In genomic region chr4:6894086-6894478, GRCh38 we compare ENCODE assay signal across 19 cellular contexts. TPM values are rescaled to one million over a fixed set of nuclear protein-coding genes. Genes with fewer than 3 reads are reported as not detected.
DNase-seq lines count a peak whose midpoint lies in the region; ATAC-seq and TF ChIP-seq lines count a peak whose summit lies in the region.
"Had no signal": no experiment of that assay in that cellular context is flagged by ENCODE, and none has a peak within 500 bp of the region (broad histone marks: within the 10 kb centered on the region; RNA-seq: fewer than 3 reads in every experiment).

No MANE protein-coding gene starts in this region.

- POLR2A ChIA-PET in activated CD4-positive, alpha-beta memory T cell treated with anti-CD3 and anti-CD28 coated beads, Interleukin-2, amount 10 ng/mL, durations not matched to agents 7 days and 5 days (lab: Charles Lee) = interaction anchor here (2.2 to 3.1 kb wide), 2 partner anchors 11 to 15 kb away, joined by 17 to 28 read pairs; partner anchors contain the start of gene TBC1D14
- POLR2A ChIA-PET in activated CD4-positive, alpha-beta memory T cell treated with anti-CD3 and anti-CD28 coated beads for 36 hours (lab: Charles Lee) = interaction anchor here (1.0 kb wide), 1 partner anchor 15 kb away, joined by 3 read pairs; the partner anchor contains the start of gene TBC1D14
- POLR2A ChIA-PET in PC-9 (lab: Charles Lee; ENCODE audit: unreplicated experiment) = no interaction called here

- peaks cover 55% of the 10 kb centered on the region for H3K4me1 Mint-ChIP-seq in activated CD4-positive, alpha-beta memory T cell treated with anti-CD3 and anti-CD28 coated beads, Interleukin-2, amount 10 ng/mL, durations not matched to agents 7 days and 5 days
- peaks cover 30% of the 10 kb centered on the region for H3K4me1 Mint-ChIP-seq in activated CD4-positive, alpha-beta memory T cell treated with anti-CD3 and anti-CD28 coated beads for 36 hours (ENCODE audit: low read depth)
- peaks cover 25% of the 10 kb centered on the region for H3K4me1 Mint-ChIP-seq in HFFc6 (ENCODE audit: low read depth)
- H3K4me1 Mint-ChIP-seq in immature natural killer cell = peaks cover 54 to 56% of the 10 kb centered on the region in 2 donors
- H3K4me1 Mint-ChIP-seq: endodermal cell had no signal

- peaks cover 11% of the 10 kb centered on the region for H3K9me3 Mint-ChIP-seq in activated CD4-positive, alpha-beta memory T cell treated with anti-CD3 and anti-CD28 coated beads, Interleukin-2, amount 10 ng/mL, durations not matched to agents 7 days and 5 days
- H3K9me3 Mint-ChIP-seq in activated CD4-positive, alpha-beta memory T cell treated with anti-CD3 and anti-CD28 coated beads for 36 hours = peaks cover 16% of the 10 kb centered on the region
- H3K9me3 Mint-ChIP-seq in HFFc6 (peaks cover 7% of the 10 kb centered on the region; the same call in 1 of the 2 replicates), immature natural killer cell (peaks cover 0 to 2% (median 0%) of the 10 kb centered on the region in 6 donors)

- CTCF ChIA-PET in activated CD4-positive, alpha-beta memory T cell treated with anti-CD3 and anti-CD28 coated beads, Interleukin-2, amount 10 ng/mL, durations not matched to agents 7 days and 5 days (lab: Charles Lee) = interaction anchor here (3.0 kb wide), 1 partner anchor 20 kb away, joined by 13 read pairs; no protein-coding TSS in a partner anchor
- CTCF ChIA-PET in activated CD4-positive, alpha-beta memory T cell treated with anti-CD3 and anti-CD28 coated beads for 36 hours (lab: Charles Lee) = interaction anchor here (1.9 to 4.5 kb wide), 2 partner anchors 15 to 20 kb away, joined by 4 to 30 read pairs; partner anchors contain the start of gene TBC1D14
- CTCF ChIA-PET in PC-9 (lab: Charles Lee) = interaction anchor here (0.6 kb wide), 1 partner anchor 149 kb away, joined by 3 read pairs; a partner anchor contains a TSS

- 98% methylated on average over 3 of the region's 3 CpGs for WGBS in smooth muscle cell (ENCODE audit: low lambda C conversion rate)

- DNase-seq in activated CD4-positive, alpha-beta memory T cell treated with anti-CD3 and anti-CD28 coated beads, Interleukin-2, amount 10 ng/mL, durations not matched to agents 7 days and 5 days = no peak
- DNase-seq in activated CD4-positive, alpha-beta memory T cell treated with anti-CD3 and anti-CD28 coated beads for 36 hours = no peak
- DNase-seq in HFFc6 (no peak), immature natural killer cell (no peak), smooth muscle cell (lab: John Stamatoyannopoulos, UW; ENCODE audit: unreplicated experiment) (no peak), DMS153 treated with DMSO at 0.1 percent for 48 hours (lab: John Stamatoyannopoulos, UW; ENCODE audit: unreplicated experiment) (no peak), PC-9 (no peak)
- DNase-seq: activated CD4-positive, CD25-positive, alpha-beta regulatory T cell; activated CD8-positive, alpha-beta T cell treated with anti-CD3 and anti-CD28 coated beads, Interleukin-2, amount 10 ng/mL, durations not matched to agents 7 days and 5 days; activated T-cell treated with anti-CD3 and anti-CD28 coated beads, Interleukin-2, amount 50 U/mL, for 72 hours; BE2C; DMS 273 treated with DMSO at 0.1 percent for 48 hours; endodermal cell; NCI-H1105; NCI-H2107; T1000; trophoblast cell had no signal

- no peak overlapping the region for H3K4me3 Mint-ChIP-seq in activated CD4-positive, alpha-beta memory T cell treated with anti-CD3 and anti-CD28 coated beads, Interleukin-2, amount 10 ng/mL, durations not matched to agents 7 days and 5 days
- H3K4me3 Mint-ChIP-seq in activated CD4-positive, alpha-beta memory T cell treated with anti-CD3 and anti-CD28 coated beads for 36 hours = no peak overlapping the region
- H3K4me3 Mint-ChIP-seq in HFFc6 = no peak overlapping the region
- peak overlapping the region in 2 of 5 donors; percentile 15 to 18 for H3K4me3 Mint-ChIP-seq in immature natural killer cell
- H3K4me3 Mint-ChIP-seq: activated CD8-positive, alpha-beta T cell treated with anti-CD3 and anti-CD28 coated beads, Interleukin-2, amount 10 ng/mL, durations not matched to agents 7 days and 5 days; activated T-cell treated with anti-CD3 and anti-CD28 coated beads, Interleukin-2, amount 50 U/mL, for 72 hours; endodermal cell had no signal

- no peak for ATAC-seq in HG03045 (IDR thresholded peaks at IDR 0.05; ENCODE audit: unreplicated experiment)
- ATAC-seq: activated CD8-positive, alpha-beta T cell treated with anti-CD3 and anti-CD28 coated beads, Interleukin-2, amount 10 ng/mL, durations not matched to agents 7 days and 5 days; activated T-cell treated with anti-CD3 and anti-CD28 coated beads, Interleukin-2, amount 50 U/mL, for 72 hours had no signal

- peaks cover 18% of the 10 kb centered on the region for H3K36me3 Mint-ChIP-seq in activated CD4-positive, alpha-beta memory T cell treated with anti-CD3 and anti-CD28 coated beads, Interleukin-2, amount 10 ng/mL, durations not matched to agents 7 days and 5 days (ENCODE audit: low read depth)
- H3K36me3 Mint-ChIP-seq in activated CD4-positive, alpha-beta memory T cell treated with anti-CD3 and anti-CD28 coated beads for 36 hours = peaks cover 12% of the 10 kb centered on the region
- peaks cover 6% of the 10 kb centered on the region; the same call in 1 of the 2 replicates for H3K36me3 Mint-ChIP-seq in HFFc6 (ENCODE audit: low read depth)
- H3K36me3 Mint-ChIP-seq in immature natural killer cell = no peaks in the 10 kb centered on the region

- no peaks in the 10 kb centered on the region for H3K27me3 Mint-ChIP-seq in activated CD4-positive, alpha-beta memory T cell treated with anti-CD3 and anti-CD28 coated beads, Interleukin-2, amount 10 ng/mL, durations not matched to agents 7 days and 5 days
- no peaks in the 10 kb centered on the region for H3K27me3 Mint-ChIP-seq in activated CD4-positive, alpha-beta memory T cell treated with anti-CD3 and anti-CD28 coated beads for 36 hours
- peaks cover 7% of the 10 kb centered on the region for H3K27me3 Mint-ChIP-seq in HFFc6 (ENCODE audit: insufficient read depth)
- peaks cover 0 to 1% (median 0%) of the 10 kb centered on the region in 3 donors for H3K27me3 Mint-ChIP-seq in immature natural killer cell (ENCODE audit: low read depth in 3 of 3)

- no peaks in the 10 kb centered on the region for H3F3A ChIP-seq in smooth muscle cell (ENCODE audit: low read depth)
- no peaks in the 10 kb centered on the region for H3F3A ChIP-seq in PC-9 (ENCODE audit: insufficient read depth, low read depth)

- H3K4me3 ChIP-seq in smooth muscle cell (no peak overlapping the region), PC-9 (no peak overlapping the region)
- H3K4me3 ChIP-seq: body of pancreas had no signal

- H4K20me1 ChIP-seq in smooth muscle cell (ENCODE audit: low read depth) (no peaks in the 10 kb centered on the region), PC-9 (ENCODE audit: insufficient read depth) (no peaks in the 10 kb centered on the region)

- no peak overlapping the region for H2AFZ ChIP-seq in smooth muscle cell (ENCODE audit: low read depth)
- H2AFZ ChIP-seq in PC-9 = no peak overlapping the region

- no peaks in the 10 kb centered on the region for H3K9me3 ChIP-seq in smooth muscle cell (replicated peaks; ENCODE audit: low read depth)
- H3K9me3 ChIP-seq in PC-9 (ENCODE audit: insufficient read depth, low read depth) = no peaks in the 10 kb centered on the region
- H3K9me3 ChIP-seq: body of pancreas had no signal

- H3K4me2 ChIP-seq in smooth muscle cell (no peak overlapping the region), PC-9 (no peak overlapping the region)

- no peaks in the 10 kb centered on the region for H3K36me3 ChIP-seq in smooth muscle cell (ENCODE audit: low read depth)
- H3K36me3 ChIP-seq in PC-9 (ENCODE audit: low read depth) = no peaks in the 10 kb centered on the region
- H3K36me3 ChIP-seq: BE2C had no signal

- TF ChIP-seq CTCF in HFFc6 (IDR thresholded peaks at IDR 0.05) (no peak), smooth muscle cell (IDR thresholded peaks at IDR 0.05; ENCODE audit: borderline replicate concordance, insufficient read depth, poor library complexity, severe bottlenecking) (no peak), PC-9 (conservative IDR thresholded peaks at IDR 0.05) (no peak)

- no peaks in the 10 kb centered on the region for H3K9me2 ChIP-seq in PC-9 (ENCODE audit: insufficient read depth)

- H3K27me3 ChIP-seq in smooth muscle cell (ENCODE audit: low read depth) = no peaks in the 10 kb centered on the region
- H3K27me3 ChIP-seq in PC-9 (ENCODE audit: insufficient read depth, low read depth) = no peaks in the 10 kb centered on the region
- H3K27me3 ChIP-seq: BE2C, body of pancreas had no signal

- BruUV-seq in PC-9 (replicated peaks; lab: Mats Ljungman, UMichigan) = no TSS peak

- no peaks in the 10 kb centered on the region for H3K4me1 ChIP-seq in smooth muscle cell (ENCODE audit: low read depth)
- no peaks in the 10 kb centered on the region for H3K4me1 ChIP-seq in PC-9 (replicated peaks; ENCODE audit: insufficient read depth)

- no peak overlapping the region for H3K9ac ChIP-seq in smooth muscle cell (ENCODE audit: low read depth)

- H3K27ac Mint-ChIP-seq in activated CD4-positive, alpha-beta memory T cell treated with anti-CD3 and anti-CD28 coated beads, Interleukin-2, amount 10 ng/mL, durations not matched to agents 7 days and 5 days = peak overlapping the region; percentile 94
- no peak overlapping the region for H3K27ac Mint-ChIP-seq in activated CD4-positive, alpha-beta memory T cell treated with anti-CD3 and anti-CD28 coated beads for 36 hours
- H3K27ac Mint-ChIP-seq in HFFc6 (peak overlapping the region; percentile 85; the same call in 1 of the 2 replicates), immature natural killer cell (peak overlapping the region in 4 of 6 donors; percentile 63 to 94 (median 84))
- H3K27ac Mint-ChIP-seq: activated T-cell treated with anti-CD3 and anti-CD28 coated beads, Interleukin-2, amount 50 U/mL, for 72 hours; endodermal cell had no signal

- H3K27ac ChIP-seq in smooth muscle cell (ENCODE audit: low read depth) (peak overlapping the region; percentile 65), PC-9 (no peak overlapping the region)

- H3K79me2 ChIP-seq in smooth muscle cell (ENCODE audit: low read depth) (no peaks in the 10 kb centered on the region), PC-9 (ENCODE audit: low read depth) (no peaks in the 10 kb centered on the region)

- intact Hi-C loops in activated CD4-positive, alpha-beta memory T cell treated with anti-CD3 and anti-CD28 coated beads for 36 hours (cut with micrococcal nuclease) = no loop called here
- intact Hi-C loops in PC-9 (cut with micrococcal nuclease; ENCODE audit: unreplicated experiment) = no loop called here

RNA-seq across cellular contexts. Expression of gene TBC1D14, which starts 15.5 kb away (rescaled TPM):
- total RNA-seq in activated CD4-positive, alpha-beta memory T cell treated with anti-CD3 and anti-CD28 coated beads, Interleukin-2, amount 10 ng/mL, durations not matched to agents 7 days and 5 days = 10 to 100 TPM; 53.7 to 55.3 TPM
- total RNA-seq in activated CD4-positive, alpha-beta memory T cell treated with anti-CD3 and anti-CD28 coated beads for 36 hours = 10 to 100 TPM; 37.1 to 37.3 TPM
- 10 to 100 TPM; 23.3 to 32.5 (median 27.9) TPM for total RNA-seq in HFFc6 (2021; fragmentation: NEBNext Ultra II Directional; extraction: Animal tissue kit (Norgen Biotek cat#: 25700))
- polyA plus RNA-seq in immature natural killer cell = 10 to 100 TPM; 25.6 to 39.8 (median 26.6) TPM
- total RNA-seq in smooth muscle cell = 24.4 and 31.6 TPM in 2 replicates
- 13.0 and 20.9 TPM in 2 replicates for polyA plus RNA-seq in smooth muscle cell
- 41.6 and 46.2 TPM in 2 replicates for total RNA-seq in PC-9 (2021)
